Comparison of ENCODE assay signal across 13 cellular contexts in the genomic region with DNA sequence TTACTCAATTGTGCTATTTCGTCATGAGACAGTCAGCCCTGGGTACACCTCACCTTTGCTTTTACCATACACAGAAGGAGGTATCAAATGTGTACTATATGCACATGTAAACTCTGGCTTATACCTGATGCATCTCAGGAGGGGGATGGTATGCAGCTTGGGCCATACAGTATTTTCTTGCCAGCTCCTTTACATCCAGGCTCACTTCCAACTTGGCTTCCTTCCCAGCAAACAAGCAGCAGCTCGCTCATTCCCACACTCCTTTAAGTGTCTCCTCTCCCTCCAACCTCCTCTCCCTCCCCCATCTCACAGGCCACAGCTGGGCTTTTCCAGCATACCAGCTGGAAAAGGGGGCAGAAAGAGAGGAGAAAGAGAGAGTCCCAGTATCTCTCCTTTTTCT. TPM values are rescaled to one million over a fixed set of nuclear protein-coding genes. Genes with fewer than 3 reads are reported as not detected.
DNase-seq lines count a peak whose midpoint lies in the region; FAIRE-seq and TF ChIP-seq lines count a peak whose summit lies in the region.
"Had no signal": no experiment of that assay in that cellular context is flagged by ENCODE, and none has a peak within 500 bp of the region (broad histone marks: within the 10 kb centered on the region; RNA-seq: fewer than 3 reads in every experiment).

No MANE protein-coding gene starts in this region.

- H3F3A ChIP-seq in smooth muscle cell (ENCODE audit: low read depth) (no peaks in the 10 kb centered on the region), neural progenitor cell (ENCODE audit: low read depth) (no peaks in the 10 kb centered on the region)

- TF ChIP-seq CTCF in choroid plexus epithelial cell (conservative IDR thresholded peaks at IDR 0.05; ENCODE audit: low read depth, low read length) (no peak), smooth muscle cell (IDR thresholded peaks at IDR 0.05; ENCODE audit: borderline replicate concordance, insufficient read depth, poor library complexity, severe bottlenecking) (no peak), neural progenitor cell (IDR thresholded peaks at IDR 0.05) (no peak)

- no peak overlapping the region for H3K27ac Mint-ChIP-seq in neural progenitor cell
- H3K27ac Mint-ChIP-seq: activated CD4-positive, alpha-beta T cell treated with anti-CD3 and anti-CD28 coated beads for 36 hours had no signal

- FAIRE-seq in GM19239 (lab: Jason Lieb, UNC): no peak
- FAIRE-seq: A204.1, D721Med had no signal

- H3K27me3 ChIP-seq in smooth muscle cell (ENCODE audit: low read depth): no peaks in the 10 kb centered on the region
- H3K27me3 ChIP-seq in neural progenitor cell: no peaks in the 10 kb centered on the region
- H3K27me3 ChIP-seq: thyroid gland had no signal

- no peaks in the 10 kb centered on the region for H3K36me3 Mint-ChIP-seq in neural progenitor cell

- peak; percentile 19 for DNase-seq in NCI-H2196 (lab: John Stamatoyannopoulos, UW; ENCODE audit: unreplicated experiment)
- DNase-seq in NCI-H2196 treated with DMSO at 0.1 percent for 48 hours (lab: John Stamatoyannopoulos, UW; ENCODE audit: unreplicated experiment): no peak
- peak; percentile 41 to 85 for DNase-seq in NCI-H446 (lab: John Stamatoyannopoulos, UW)
- DNase-seq in choroid plexus epithelial cell (ENCODE audit: low read depth): peak; percentile 85
- no peak for DNase-seq in smooth muscle cell (lab: John Stamatoyannopoulos, UW; ENCODE audit: unreplicated experiment)
- no peak for DNase-seq in activated T-cell treated with anti-CD3 and anti-CD28 coated beads for 4 hours
- no peak for DNase-seq in GM19239 (ENCODE audit: insufficient read length, low spot score)
- no peak for DNase-seq in neural progenitor cell (ENCODE audit: low spot score)
- DNase-seq: activated CD4-positive, alpha-beta T cell treated with anti-CD3 and anti-CD28 coated beads for 36 hours; thyroid gland had no signal

- no peaks in the 10 kb centered on the region for H3K9me3 ChIP-seq in smooth muscle cell (replicated peaks; ENCODE audit: low read depth)
- no peaks in the 10 kb centered on the region for H3K9me3 ChIP-seq in neural progenitor cell (ENCODE audit: low read depth)
- H3K9me3 ChIP-seq: thyroid gland had no signal

- no peaks in the 10 kb centered on the region for H4K20me1 ChIP-seq in smooth muscle cell (ENCODE audit: low read depth)
- no peaks in the 10 kb centered on the region for H4K20me1 ChIP-seq in neural progenitor cell (ENCODE audit: low read depth)

- H3K4me3 ChIP-seq in choroid plexus epithelial cell (ENCODE audit: low read depth, low read length) (no peak overlapping the region), smooth muscle cell (no peak overlapping the region), neural progenitor cell (no peak overlapping the region)
- H3K4me3 ChIP-seq: thyroid gland had no signal

- H2AFZ ChIP-seq in smooth muscle cell (ENCODE audit: low read depth): no peak overlapping the region
- H2AFZ ChIP-seq in neural progenitor cell (replicated peaks): no peak overlapping the region

- no peaks in the 10 kb centered on the region for H3K27me3 Mint-ChIP-seq in neural progenitor cell (ENCODE audit: insufficient read depth, low read depth)

- H3K4me3 Mint-ChIP-seq in neural progenitor cell: no peak overlapping the region
- H3K4me3 Mint-ChIP-seq: activated CD4-positive, alpha-beta T cell treated with anti-CD3 and anti-CD28 coated beads for 36 hours had no signal

- peaks cover 6% of the 10 kb centered on the region for H3K4me1 Mint-ChIP-seq in neural progenitor cell
- H3K4me1 Mint-ChIP-seq: activated CD4-positive, alpha-beta T cell treated with anti-CD3 and anti-CD28 coated beads for 36 hours had no signal

- WGBS in smooth muscle cell (ENCODE audit: low lambda C conversion rate): 48% methylated on average over 2 of the region's 2 CpGs

- H3K27ac ChIP-seq in smooth muscle cell (ENCODE audit: low read depth) (no peak overlapping the region), neural progenitor cell (no peak overlapping the region)
- H3K27ac ChIP-seq: thyroid gland had no signal

- no peaks in the 10 kb centered on the region for H3K79me2 ChIP-seq in smooth muscle cell (ENCODE audit: low read depth)
- H3K79me2 ChIP-seq in neural progenitor cell (ENCODE audit: low read depth): no peaks in the 10 kb centered on the region

- H3K4me1 ChIP-seq in smooth muscle cell (ENCODE audit: low read depth) (peaks cover 7% of the 10 kb centered on the region), neural progenitor cell (peaks cover 6% of the 10 kb centered on the region)
- H3K4me1 ChIP-seq: thyroid gland had no signal

- H3K9ac ChIP-seq in smooth muscle cell (ENCODE audit: low read depth) (no peak overlapping the region), neural progenitor cell (no peak overlapping the region)

- H3K4me2 ChIP-seq in smooth muscle cell: peak overlapping the region; percentile 5
- no peak overlapping the region for H3K4me2 ChIP-seq in neural progenitor cell

- H3K9me3 Mint-ChIP-seq in neural progenitor cell: no peaks in the 10 kb centered on the region

- H3K36me3 ChIP-seq in smooth muscle cell (ENCODE audit: low read depth): no peaks in the 10 kb centered on the region
- H3K36me3 ChIP-seq in neural progenitor cell: no peaks in the 10 kb centered on the region
- H3K36me3 ChIP-seq: thyroid gland had no signal

RNA-seq across cellular contexts. Expression of a gene that starts 9.6 kb away (rescaled TPM):
- total RNA-seq in smooth muscle cell: 0.90 and 1.1 TPM in 2 replicates
- 0.63 and 1.8 TPM in 2 replicates for polyA plus RNA-seq in smooth muscle cell
- total RNA-seq in neural progenitor cell (ENCODE audit: low replicate concordance): 0.26 and 0.46 TPM in 2 replicates
- total RNA-seq: activated CD4-positive, alpha-beta T cell treated with anti-CD3 and anti-CD28 coated beads for 36 hours; sciatic nerve had no signal

RNA-seq across cellular contexts. Expression of a gene that starts 49.6 kb away (rescaled TPM):
- total RNA-seq in smooth muscle cell (19.0 and 33.5 TPM in 2 replicates), neural progenitor cell (ENCODE audit: low replicate concordance) (21.9 and 30.3 TPM in 2 replicates)
- 20.6 and 23.1 TPM in 2 replicates for polyA plus RNA-seq in smooth muscle cell

Comparison
In these comparisons a context has a peak if more than half of its experiments do, and no peak if none do; other contexts are left out.
1. DNase-seq: peak in NCI-H2196 (single experiment), NCI-H446 (2 of 2) and choroid plexus epithelial cell (single experiment); none in NCI-H2196 treated with DMSO at 0.1 percent for 48 hours (single experiment), smooth muscle cell (single experiment), activated T-cell treated with anti-CD3 and anti-CD28 coated beads for 4 hours (single experiment), GM19239 (single experiment) and neural progenitor cell (single experiment).